In genomic region chr16:48647794-48648193, GRCh38 we compare ENCODE assay signal across 31 cellular contexts.
"Had no signal": no experiment of that assay in that cellular context is flagged by ENCODE, and none has a peak within 500 bp of the region (broad histone marks: within the 10 kb centered on the region; RNA-seq: fewer than 3 reads in every experiment).

No MANE protein-coding gene starts in this region.

- H3K9ac ChIP-seq: neural progenitor cell, parathyroid adenoma had no signal

- H3K27ac Mint-ChIP-seq: natural killer cell; nephron; neural progenitor cell; progenitor cell of endocrine pancreas; stimulated activated memory B cell treated with anti-CD40 and anti-IgM and Interleukin-4, amounts not matched to agents 10 μg/mL and 1 μg/mL and 100 μg/mL, for 72 hours; type B pancreatic cell had no signal

- H3K27me3 ChIP-seq: neural progenitor cell, ovary, suprapubic skin, testis, tibial artery, transverse colon, upper lobe of right lung, uterus had no signal

- H3K4me1 ChIP-seq: neural progenitor cell, parathyroid adenoma, psoas muscle, spleen, suprapubic skin, testis, tibial artery, transverse colon, upper lobe of right lung, uterus had no signal

- DNase-seq: natural killer cell; occipital lobe; ovary; posterior cingulate gyrus; psoas muscle; right cardiac atrium; spleen; stimulated activated CD4-positive, alpha-beta T cell treated with anti-CD3 and anti-CD28 coated beads, Interleukin-12 subunit alpha, Interleukin-12 subunit beta, amount 100 ng/mL, for 4 hours; stimulated activated CD4-positive, alpha-beta T cell treated with anti-CD3 and anti-CD28 coated beads, Interleukin-1b, Interleukin-23, amount 100 ng/mL, for 48 hours; stimulated activated CD4-positive, alpha-beta T cell treated with anti-CD3 and anti-CD28 coated beads, Interleukin-4, amount 100 ng/mL, for 1 hour; stimulated activated CD4-positive, alpha-beta T cell treated with anti-CD3 and anti-CD28 coated beads, Interleukin-4, amount 100 ng/mL, for 4 hours; stimulated activated CD8-positive, alpha-beta memory T cell treated with anti-CD3 and anti-CD28 coated beads, Interleukin-4, amount 100 ng/mL, for 48 hours; stimulated activated naive CD4-positive, alpha-beta T cell; stimulated activated naive CD8-positive, alpha-beta T cell treated with anti-CD3 and anti-CD28 coated beads, Interleukin-15, amount 100 ng/mL, for 72 hours; stimulated activated naive CD8-positive, alpha-beta T cell treated with anti-CD3 and anti-CD28 coated beads, Interleukin-15, Interleukin-2, amounts not matched to agents 100 U/mL and 50 U/mL, for 24 hours; substantia nigra; testis; tibial artery; transverse colon; upper lobe of right lung; uterus had no signal

- H3K27ac ChIP-seq: neural progenitor cell, ovary, parathyroid adenoma, psoas muscle, skin epidermis, spleen, suprapubic skin, testis, tibial artery, transverse colon, upper lobe of right lung, uterus had no signal

- H3K4me3 Mint-ChIP-seq: natural killer cell; nephron; neural progenitor cell; stimulated activated memory B cell treated with anti-CD40 and anti-IgM and Interleukin-4, amounts not matched to agents 10 μg/mL and 1 μg/mL and 100 μg/mL, for 72 hours; stimulated activated naive CD8-positive, alpha-beta T cell treated with anti-CD3 and anti-CD28 coated beads, Interleukin-15, amount 100 ng/mL, for 72 hours; type B pancreatic cell had no signal

- H3K79me2 ChIP-seq: parathyroid adenoma had no signal

- H2AFZ ChIP-seq: neural progenitor cell, parathyroid adenoma had no signal

- H3K4me2 ChIP-seq: neural progenitor cell, smooth muscle cell had no signal

- H3K36me3 Mint-ChIP-seq: neural progenitor cell, type B pancreatic cell had no signal

- H3K9me3 Mint-ChIP-seq: type B pancreatic cell had no signal

- H3K4me3 ChIP-seq: neural progenitor cell, ovary, psoas muscle, skin epidermis, smooth muscle cell, spleen, suprapubic skin, testis, tibial artery, transverse colon, upper lobe of right lung, uterus had no signal

- H3K36me3 ChIP-seq: neural progenitor cell, ovary, spleen, suprapubic skin, tibial artery, transverse colon, upper lobe of right lung, uterus had no signal

- H3K4me1 Mint-ChIP-seq: natural killer cell; nephron; neural progenitor cell; stimulated activated memory B cell treated with anti-CD40 and anti-IgM and Interleukin-4, amounts not matched to agents 10 μg/mL and 1 μg/mL and 100 μg/mL, for 72 hours; stimulated activated naive CD8-positive, alpha-beta T cell treated with anti-CD3 and anti-CD28 coated beads, Interleukin-15, amount 100 ng/mL, for 72 hours had no signal

- H3K27me3 Mint-ChIP-seq: stimulated activated naive CD8-positive, alpha-beta T cell treated with anti-CD3 and anti-CD28 coated beads, Interleukin-15, amount 100 ng/mL, for 72 hours had no signal

- ATAC-seq: natural killer cell; psoas muscle; right cardiac atrium; sciatic nerve; stimulated activated memory B cell treated with anti-CD40 and anti-IgM and Interleukin-4, amounts not matched to agents 10 μg/mL and 1 μg/mL and 100 μg/mL, for 72 hours; stimulated activated naive CD8-positive, alpha-beta T cell treated with anti-CD3 and anti-CD28 coated beads, Interleukin-15, amount 100 ng/mL, for 72 hours; stimulated activated naive CD8-positive, alpha-beta T cell treated with anti-CD3 and anti-CD28 coated beads, Interleukin-15, Interleukin-2, amounts not matched to agents 100 U/mL and 50 U/mL, for 24 hours; upper lobe of right lung had no signal

- H3K9me3 ChIP-seq: testis had no signal
